ENCODE assay signal across 35 cellular contexts in the genomic region with DNA sequence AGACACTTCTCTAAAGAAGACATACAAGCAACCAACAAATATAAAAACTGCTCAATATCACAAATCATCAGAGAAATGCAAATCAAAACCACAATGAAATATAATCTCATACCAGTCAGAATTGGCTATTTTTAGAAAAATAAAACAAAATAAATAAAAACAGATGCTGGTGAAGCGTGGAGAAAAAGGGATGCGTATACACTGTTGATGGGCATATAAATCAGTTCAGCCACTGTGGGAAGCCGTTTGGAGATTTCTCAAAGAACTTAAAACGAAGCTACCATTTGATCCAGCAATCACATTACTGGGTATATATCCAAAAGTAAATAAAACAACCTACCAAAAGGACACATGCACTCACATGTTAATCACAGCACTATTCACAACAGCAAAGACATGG.
"Had no signal": no experiment of that assay in that cellular context is flagged by ENCODE, and none has a peak within 500 bp of the region (broad histone marks: within the 10 kb centered on the region; RNA-seq: fewer than 3 reads in every experiment).

No MANE protein-coding gene starts in this region.

- DNase-seq: activated B cell treated with CpG ODN at 0.5 μM for 24 hours; activated CD4-positive, alpha-beta memory T cell treated with anti-CD3 and anti-CD28 coated beads, Interleukin-2, amount 10 ng/mL, durations not matched to agents 7 days and 5 days; activated CD4-positive, alpha-beta T cell treated with anti-CD3 and anti-CD28 coated beads for 48 hours; activated CD4-positive, alpha-beta T cell treated with anti-CD3 and anti-CD28 coated beads, Interleukin-2, amount 10 ng/mL, durations not matched to agents 7 days and 5 days; activated CD4-positive, alpha-beta T cell treated with anti-CD3 and anti-CD28 coated beads, Interleukin-2, amount 50 U/mL, for 48 hours; activated CD4-positive, CD25-positive, alpha-beta regulatory T cell treated with anti-CD3 and anti-CD28 coated beads, Interleukin-2, amount 50 U/mL, for 72 hours; activated CD8-positive, alpha-beta memory T cell treated with anti-CD3 and anti-CD28 coated beads for 24 hours; activated CD8-positive, alpha-beta memory T cell treated with anti-CD3 and anti-CD28 coated beads, Interleukin-2, amount 10 ng/mL, durations not matched to agents 7 days and 5 days; activated CD8-positive, alpha-beta memory T cell treated with anti-CD3 and anti-CD28 coated beads, Interleukin-2, amount 50 U/mL, for 48 hours; activated CD8-positive, alpha-beta T cell treated with anti-CD3 and anti-CD28 coated beads, Interleukin-2, amount 10 ng/mL, durations not matched to agents 7 days and 5 days; activated effector memory CD4-positive, alpha-beta T cell treated with Interleukin-2 at 50 U/mL for 16 hours; activated gamma-delta T cell; activated naive CD4-positive, alpha-beta T cell treated with anti-CD3 and anti-CD28 coated beads, Interleukin-2, amount 10 ng/mL, durations not matched to agents 7 days and 5 days; activated naive CD4-positive, alpha-beta T cell treated with Interleukin-2 at 50 U/mL for 16 hours; activated naive CD8-positive, alpha-beta T cell treated with anti-CD3 and anti-CD28 coated beads, Interleukin-2, amount 10 ng/mL, durations not matched to agents 7 days and 5 days; activated naive CD8-positive, alpha-beta T cell treated with anti-CD3 and anti-CD28 coated beads, Interleukin-2, amount 50 U/mL, for 24 hours; activated T-cell treated with anti-CD3 and anti-CD28 coated beads, Interleukin-2, amount 50 U/mL, for 24 hours; activated T-cell treated with anti-CD3 and anti-CD28 coated beads, Interleukin-2, amount 50 U/mL, for 48 hours; amygdala; anterior cingulate cortex; caudate nucleus; cerebellar nuclear complex; T-helper 1 cell; T-helper 2 cell; T-helper 9 cell had no signal

- H3K36me3 Mint-ChIP-seq: activated CD8-positive, alpha-beta memory T cell treated with anti-CD3 and anti-CD28 coated beads, Interleukin-2, amount 10 ng/mL, durations not matched to agents 7 days and 5 days; activated naive CD4-positive, alpha-beta T cell treated with anti-CD3 and anti-CD28 coated beads, Interleukin-2, amount 10 ng/mL, durations not matched to agents 7 days and 5 days; activated naive CD4-positive, alpha-beta T cell treated with anti-CD3 and anti-CD28 coated beads, Interleukin-2, amount 50 U/mL, for 24 hours; activated naive CD8-positive, alpha-beta T cell; activated naive CD8-positive, alpha-beta T cell treated with anti-CD3 and anti-CD28 coated beads, Interleukin-2, amount 10 ng/mL, durations not matched to agents 7 days and 5 days; brain had no signal

- H3K9me3 Mint-ChIP-seq: activated naive CD4-positive, alpha-beta T cell treated with anti-CD3 and anti-CD28 coated beads, Interleukin-2, amount 10 ng/mL, durations not matched to agents 7 days and 5 days; activated T-helper 2 cell treated with anti-CD3 and anti-CD28 coated beads, Interferon-gamma antibody, Interleukin-2, Interleukin-4, amounts not matched to agents 10 μg/mL and 5 μg/mL and 100 μg/mL, durations not matched to agents 14 hours and 24 hours and 36 hours; T-helper 1 cell treated with Interleukin-12 subunit alpha and Interleukin-12 subunit beta and Interleukin-4 antibody, amounts not matched to agents 30 μg/mL and 1 μg/mL, for 36 hours; T-helper 2 cell treated with Interferon-gamma antibody and Interleukin-4, amounts not matched to agents 5 μg/mL and 100 μg/mL, for 36 hours had no signal

- H3K4me3 ChIP-seq: ascending aorta, cardiac muscle cell had no signal

- H3K27ac Mint-ChIP-seq: activated B cell treated with CpG ODN at 0.5 μM for 24 hours; activated CD4-positive, alpha-beta memory T cell treated with anti-CD3 and anti-CD28 coated beads, Interleukin-2, amount 10 ng/mL, durations not matched to agents 7 days and 5 days; activated CD4-positive, alpha-beta T cell treated with anti-CD3 and anti-CD28 coated beads, Interleukin-2, amount 10 ng/mL, durations not matched to agents 7 days and 5 days; activated CD8-positive, alpha-beta memory T cell treated with anti-CD3 and anti-CD28 coated beads, Interleukin-2, amount 10 ng/mL, durations not matched to agents 7 days and 5 days; activated CD8-positive, alpha-beta T cell treated with anti-CD3 and anti-CD28 coated beads, Interleukin-2, amount 10 ng/mL, durations not matched to agents 7 days and 5 days; activated naive CD4-positive, alpha-beta T cell treated with anti-CD3 and anti-CD28 coated beads, Interleukin-2, amount 10 ng/mL, durations not matched to agents 7 days and 5 days; activated naive CD4-positive, alpha-beta T cell treated with anti-CD3 and anti-CD28 coated beads, Interleukin-2, amount 50 U/mL, for 24 hours; activated naive CD8-positive, alpha-beta T cell; activated naive CD8-positive, alpha-beta T cell treated with anti-CD3 and anti-CD28 coated beads, Interleukin-2, amount 10 ng/mL, durations not matched to agents 7 days and 5 days; activated naive CD8-positive, alpha-beta T cell treated with anti-CD3 and anti-CD28 coated beads, Interleukin-2, amount 50 U/mL, for 24 hours; activated T-cell treated with anti-CD3 and anti-CD28 coated beads, Interleukin-2, amount 50 U/mL, for 24 hours; activated T-helper 2 cell treated with anti-CD3 and anti-CD28 coated beads, Interferon-gamma antibody, Interleukin-2, Interleukin-4, amounts not matched to agents 10 μg/mL and 5 μg/mL and 100 μg/mL, durations not matched to agents 14 hours and 24 hours and 36 hours; brain; T-helper 1 cell treated with Interleukin-12 subunit alpha and Interleukin-12 subunit beta and Interleukin-4 antibody, amounts not matched to agents 30 μg/mL and 1 μg/mL, for 36 hours; T-helper 2 cell treated with Interferon-gamma antibody and Interleukin-4, amounts not matched to agents 5 μg/mL and 100 μg/mL, for 36 hours had no signal

- H3K27me3 ChIP-seq: ascending aorta, cardiac muscle cell had no signal

- H3K4me3 Mint-ChIP-seq: activated B cell treated with CpG ODN at 0.5 μM for 24 hours; activated CD4-positive, alpha-beta memory T cell treated with anti-CD3 and anti-CD28 coated beads, Interleukin-2, amount 10 ng/mL, durations not matched to agents 7 days and 5 days; activated CD4-positive, alpha-beta T cell treated with anti-CD3 and anti-CD28 coated beads, Interleukin-2, amount 10 ng/mL, durations not matched to agents 7 days and 5 days; activated CD8-positive, alpha-beta memory T cell treated with anti-CD3 and anti-CD28 coated beads, Interleukin-2, amount 10 ng/mL, durations not matched to agents 7 days and 5 days; activated CD8-positive, alpha-beta T cell treated with anti-CD3 and anti-CD28 coated beads, Interleukin-2, amount 10 ng/mL, durations not matched to agents 7 days and 5 days; activated naive CD4-positive, alpha-beta T cell treated with anti-CD3 and anti-CD28 coated beads, Interleukin-2, amount 10 ng/mL, durations not matched to agents 7 days and 5 days; activated naive CD4-positive, alpha-beta T cell treated with anti-CD3 and anti-CD28 coated beads, Interleukin-2, amount 50 U/mL, for 24 hours; activated naive CD8-positive, alpha-beta T cell; activated naive CD8-positive, alpha-beta T cell treated with anti-CD3 and anti-CD28 coated beads, Interleukin-2, amount 10 ng/mL, durations not matched to agents 7 days and 5 days; activated naive CD8-positive, alpha-beta T cell treated with anti-CD3 and anti-CD28 coated beads, Interleukin-2, amount 50 U/mL, for 24 hours; activated T-cell treated with anti-CD3 and anti-CD28 coated beads, Interleukin-2, amount 50 U/mL, for 24 hours; brain; central memory CD8-positive, alpha-beta T cell; T-helper 1 cell treated with Interleukin-12 subunit alpha and Interleukin-12 subunit beta and Interleukin-4 antibody, amounts not matched to agents 30 μg/mL and 1 μg/mL, for 36 hours; T-helper 2 cell treated with Interferon-gamma antibody and Interleukin-4, amounts not matched to agents 5 μg/mL and 100 μg/mL, for 36 hours had no signal

- H3K27ac ChIP-seq: ascending aorta, cardiac muscle cell, VCaP had no signal

- H3K36me3 ChIP-seq: ascending aorta, cardiac muscle cell had no signal

- H3K4me1 ChIP-seq: ascending aorta had no signal

- ATAC-seq: activated CD8-positive, alpha-beta memory T cell treated with anti-CD3 and anti-CD28 coated beads, Interleukin-2, amount 10 ng/mL, durations not matched to agents 7 days and 5 days; activated CD8-positive, alpha-beta T cell treated with anti-CD3 and anti-CD28 coated beads, Interleukin-2, amount 10 ng/mL, durations not matched to agents 7 days and 5 days; activated naive CD8-positive, alpha-beta T cell treated with anti-CD3 and anti-CD28 coated beads, Interleukin-2, amount 50 U/mL, for 24 hours had no signal

- H3K27me3 Mint-ChIP-seq: activated B cell treated with CpG ODN at 0.5 μM for 24 hours; activated CD4-positive, alpha-beta memory T cell treated with anti-CD3 and anti-CD28 coated beads, Interleukin-2, amount 10 ng/mL, durations not matched to agents 7 days and 5 days; activated CD4-positive, alpha-beta T cell treated with anti-CD3 and anti-CD28 coated beads, Interleukin-2, amount 10 ng/mL, durations not matched to agents 7 days and 5 days; activated CD8-positive, alpha-beta memory T cell treated with anti-CD3 and anti-CD28 coated beads, Interleukin-2, amount 10 ng/mL, durations not matched to agents 7 days and 5 days; activated naive CD4-positive, alpha-beta T cell treated with anti-CD3 and anti-CD28 coated beads, Interleukin-2, amount 10 ng/mL, durations not matched to agents 7 days and 5 days; activated naive CD4-positive, alpha-beta T cell treated with anti-CD3 and anti-CD28 coated beads, Interleukin-2, amount 50 U/mL, for 24 hours; activated naive CD8-positive, alpha-beta T cell treated with anti-CD3 and anti-CD28 coated beads, Interleukin-2, amount 10 ng/mL, durations not matched to agents 7 days and 5 days; activated naive CD8-positive, alpha-beta T cell treated with anti-CD3 and anti-CD28 coated beads, Interleukin-2, amount 50 U/mL, for 24 hours; activated T-cell treated with anti-CD3 and anti-CD28 coated beads, Interleukin-2, amount 50 U/mL, for 24 hours; central memory CD8-positive, alpha-beta T cell had no signal

- H3K4me1 Mint-ChIP-seq: activated B cell treated with CpG ODN at 0.5 μM for 24 hours; activated CD4-positive, alpha-beta memory T cell treated with anti-CD3 and anti-CD28 coated beads, Interleukin-2, amount 10 ng/mL, durations not matched to agents 7 days and 5 days; activated CD4-positive, alpha-beta T cell treated with anti-CD3 and anti-CD28 coated beads, Interleukin-2, amount 10 ng/mL, durations not matched to agents 7 days and 5 days; activated CD8-positive, alpha-beta memory T cell treated with anti-CD3 and anti-CD28 coated beads, Interleukin-2, amount 10 ng/mL, durations not matched to agents 7 days and 5 days; activated naive CD4-positive, alpha-beta T cell treated with anti-CD3 and anti-CD28 coated beads, Interleukin-2, amount 10 ng/mL, durations not matched to agents 7 days and 5 days; activated naive CD4-positive, alpha-beta T cell treated with anti-CD3 and anti-CD28 coated beads, Interleukin-2, amount 50 U/mL, for 24 hours; activated naive CD8-positive, alpha-beta T cell treated with anti-CD3 and anti-CD28 coated beads, Interleukin-2, amount 10 ng/mL, durations not matched to agents 7 days and 5 days; activated naive CD8-positive, alpha-beta T cell treated with anti-CD3 and anti-CD28 coated beads, Interleukin-2, amount 50 U/mL, for 24 hours; brain; central memory CD8-positive, alpha-beta T cell had no signal
